Comparison of ENCODE assay signal across 1 cellular context in the genomic region with DNA sequence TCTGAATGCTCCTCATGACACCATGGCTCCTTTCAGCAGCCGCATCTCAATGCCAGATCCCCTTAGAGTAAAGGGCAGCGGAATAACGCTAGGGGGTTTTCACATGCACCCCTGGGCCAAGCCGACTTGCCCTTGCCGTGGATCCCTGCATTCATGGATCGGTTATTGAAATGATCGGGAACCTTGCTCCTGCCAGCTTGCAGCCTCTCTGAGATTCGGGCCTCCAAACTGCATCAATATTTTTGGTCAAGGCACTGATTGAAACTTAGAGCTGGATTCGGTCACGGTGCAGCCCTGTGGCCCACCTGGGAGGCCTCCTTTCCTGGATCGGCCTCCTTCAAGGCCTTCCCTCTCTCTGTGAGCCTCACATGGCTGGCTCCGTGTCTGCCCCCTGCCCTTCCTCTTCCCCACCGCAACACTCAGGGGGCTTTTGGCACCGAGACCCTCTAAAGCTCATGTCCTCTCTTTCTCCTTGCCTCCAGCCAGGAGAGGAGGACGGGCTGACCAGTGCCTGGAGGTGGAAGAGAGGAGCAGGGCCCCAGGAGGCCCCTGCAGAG.
TF ChIP-seq lines count a peak whose summit lies in the region.

No MANE protein-coding gene starts in this region.

TF ChIP-seq in K562, 482 proteins besides CTCF, POLR2A, EP300 and RAD21:
- TF ChIP-seq ZNF253 (CRISPR knock-in tag; conservative IDR thresholded peaks at IDR 0.05) (no peak), KDM1A (IDR thresholded peaks at IDR 0.05) (no peak), PHF8 (IDR thresholded peaks at IDR 0.05; ENCODE audit: borderline replicate concordance, low read length) (0 out of 2 replicates have a peak, but pooled peaks have one; percentile 6), FOS (IDR thresholded peaks at IDR 0.05; ENCODE audit: extremely low read depth, insufficient read length) (no peak), PHB (CRISPR knock-in tag; IDR thresholded peaks at IDR 0.05) (no peak)
